1 cellular context compared by ENCODE assay signal in genomic region chr4:127631420-127631819, GRCh38.
TF ChIP-seq lines count a peak whose summit lies in the region.

No MANE protein-coding gene starts in this region.

TF ChIP-seq in GM23338, 12 proteins besides CTCF, POLR2A, EP300 and RAD21 (continued from another document):
- TF ChIP-seq ZNF462 (CRISPR knock-in tag; IDR thresholded peaks at IDR 0.05) (no peak), REST (IDR thresholded peaks at IDR 0.05; ENCODE audit: unreplicated experiment) (no peak), ETS1 (IDR thresholded peaks at IDR 0.05) (no peak), EZH2phosphoT487 (IDR thresholded peaks at IDR 0.05; ENCODE audit: unreplicated experiment) (no peak), JUNB (IDR thresholded peaks at IDR 0.05; ENCODE audit: unreplicated experiment) (no peak), EZH2 (IDR thresholded peaks at IDR 0.05; ENCODE audit: low read depth, unreplicated experiment) (no peak), NANOG (IDR thresholded peaks at IDR 0.05; ENCODE audit: borderline replicate concordance) (no peak), ZNF331 (CRISPR knock-in tag; IDR thresholded peaks at IDR 0.05; ENCODE audit: low read depth) (no peak), CREB1 (CRISPR knock-in tag; IDR thresholded peaks at IDR 0.05; ENCODE audit: low read depth) (no peak), POLR2AphosphoS5 (IDR thresholded peaks at IDR 0.05; ENCODE audit: low read depth) (no peak)
